In the genomic region with DNA sequence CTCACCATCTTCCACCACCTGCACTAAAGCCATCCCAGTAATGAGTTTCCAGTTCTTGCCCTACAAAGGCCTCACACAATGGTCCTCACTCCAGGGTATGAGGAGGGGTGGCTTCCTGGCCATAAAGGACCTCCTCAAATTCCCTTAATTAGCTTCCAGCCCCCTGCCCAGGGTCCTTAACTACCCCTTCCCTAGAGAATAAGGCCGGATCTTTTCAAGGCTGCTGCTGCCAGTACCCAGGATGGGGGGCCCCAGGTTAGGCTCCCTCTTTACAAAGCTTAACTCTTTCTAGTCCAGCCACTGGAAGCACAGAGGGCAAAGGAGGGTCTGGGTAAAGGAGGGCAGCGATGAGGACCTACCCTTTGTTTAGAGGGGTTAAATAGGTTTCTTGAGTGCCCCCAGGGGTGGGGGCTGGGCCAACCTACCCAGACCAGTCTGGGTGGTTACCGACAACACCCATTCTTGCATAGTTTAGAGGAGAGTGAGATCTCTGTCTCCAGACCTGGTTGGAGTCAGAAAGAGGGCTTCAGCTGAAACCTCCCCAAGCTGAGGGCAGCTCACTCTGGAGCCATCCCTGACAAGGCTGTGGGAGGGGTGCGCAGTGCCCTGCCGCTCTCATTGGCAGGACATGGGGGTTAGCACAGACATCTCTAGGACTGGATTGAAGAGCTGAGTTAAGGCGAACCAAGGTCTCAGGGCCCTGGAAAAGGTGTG, we compare ENCODE assay signal across 13 cellular contexts. TPM values are rescaled to one million over a fixed set of nuclear protein-coding genes. Genes with fewer than 3 reads are reported as not detected.
DNase-seq lines count a peak whose midpoint lies in the region; ATAC-seq and TF ChIP-seq lines count a peak whose summit lies in the region.
"Had no signal": no experiment of that assay in that cellular context is flagged by ENCODE, and none has a peak within 500 bp of the region (broad histone marks: within the 10 kb centered on the region; RNA-seq: fewer than 3 reads in every experiment).

No MANE protein-coding gene starts in this region.

- H3K27ac ChIP-seq in BLaER1 = no peak overlapping the region
- peak overlapping the region; percentile 73 for H3K27ac ChIP-seq in HUES64 (ENCODE audit: low read depth, low read length)
- H3K27ac ChIP-seq in endodermal cell (ENCODE audit: low read depth, low read length) = peak overlapping the region; percentile 8
- H3K27ac ChIP-seq in mesenchymal stem cell (ENCODE audit: low read length, poor library complexity, severe bottlenecking) = no peak overlapping the region

- H3K4me2 ChIP-seq in BLaER1 (peak overlapping the region; percentile 51), mesenchymal stem cell (ENCODE audit: low read length, poor library complexity, severe bottlenecking) (no peak overlapping the region)

- H3K79me1 ChIP-seq in mesenchymal stem cell (replicated peaks; ENCODE audit: low read length, poor library complexity, severe bottlenecking) = no peaks in the 10 kb centered on the region

- peak overlapping the region; percentile 89 for H3K27ac Mint-ChIP-seq in endodermal cell

- no peaks in the 10 kb centered on the region for H3K27me3 Mint-ChIP-seq in endodermal cell (ENCODE audit: insufficient read depth)

- peaks cover 9% of the 10 kb centered on the region; the same call in 1 of the 2 replicates for H4K20me1 ChIP-seq in BLaER1

- H3K4ac ChIP-seq in mesenchymal stem cell (ENCODE audit: low read depth in 1 of 2, low read length in 2 of 2) = no peak overlapping the region

- no peak overlapping the region for H2AFZ ChIP-seq in mesenchymal stem cell (ENCODE audit: low read depth, low read length)

- DNase-seq in endodermal cell (peak; percentile 81), mesenchymal stem cell (no peak), NCI-H1048 (lab: John Stamatoyannopoulos, UW) (no peak), NCI-H128 (lab: John Stamatoyannopoulos, UW; ENCODE audit: unreplicated experiment) (no peak), NCI-H345 (lab: John Stamatoyannopoulos, UW) (no peak)
- DNase-seq: activated gamma-delta T cell treated with Interleukin-2 at 50 U/mL for 16 hours; caudate nucleus; KG1; NCI-H1694; stimulated activated CD4-positive, alpha-beta T cell treated with anti-CD3 and anti-CD28 coated beads, Interleukin-1b, Interleukin-23, amount 100 ng/mL, for 48 hours had no signal

- no peak overlapping the region for H2BK12ac ChIP-seq in mesenchymal stem cell (ENCODE audit: low read length in 2 of 2)

- H3K9me3 ChIP-seq in BLaER1 (no peaks in the 10 kb centered on the region), HUES64 (ENCODE audit: insufficient read depth, low read depth, low read length) (no peaks in the 10 kb centered on the region), endodermal cell (ENCODE audit: control insufficient read depth, low read length) (no peaks in the 10 kb centered on the region), mesenchymal stem cell (ENCODE audit: control insufficient read depth, low read length) (no peaks in the 10 kb centered on the region)

- H2BK15ac ChIP-seq in mesenchymal stem cell (ENCODE audit: low read depth, poor library complexity, severe bottlenecking) = no peak overlapping the region

- H3K36me3 Mint-ChIP-seq in endodermal cell (ENCODE audit: low read depth) = peaks cover 13% of the 10 kb centered on the region

- no peaks in the 10 kb centered on the region for H3K9me3 Mint-ChIP-seq in endodermal cell

- H3K4me3 ChIP-seq in BLaER1 (no peak overlapping the region), HUES64 (ENCODE audit: low read length) (peak overlapping the region; percentile 51), endodermal cell (ENCODE audit: low read length) (peak overlapping the region; percentile 76), mesenchymal stem cell (ENCODE audit: insufficient read depth in 1 of 2, low read depth in 1 of 2, low read length in 2 of 2) (peak overlapping the region in 1 of 2 experiments; percentile 58)

- 14% methylated on average over 6 of the region's 6 CpGs for WGBS in HUES64
- 44 to 54% methylated on average over 5 to 6 of the region's 6 CpGs for WGBS in endodermal cell (ENCODE audit: insufficient coverage in 1 of 2, insufficient read length in 1 of 2), 2 experiments
- whole genome bisulfite sequencing in mesenchymal stem cell = 58% methylated on average over 5 of the region's 6 CpGs

- no peak overlapping the region for H2BK5ac ChIP-seq in mesenchymal stem cell (ENCODE audit: low read depth, low read length, poor library complexity, severe bottlenecking)

- H3K4me1 ChIP-seq in BLaER1 (peaks cover 33% of the 10 kb centered on the region), HUES64 (ENCODE audit: insufficient read depth, low read length) (peaks cover 85% of the 10 kb centered on the region), endodermal cell (ENCODE audit: control insufficient read depth, insufficient read depth, low read length) (peaks cover 57% of the 10 kb centered on the region), mesenchymal stem cell (ENCODE audit: control insufficient read depth, insufficient read depth, low read depth, low read length) (peaks cover 26% of the 10 kb centered on the region)

- no peak overlapping the region for H4K8ac ChIP-seq in mesenchymal stem cell (ENCODE audit: low read length)

- TF ChIP-seq CTCF in endodermal cell (conservative IDR thresholded peaks at IDR 0.05) = no peak

- no peak overlapping the region for H3K18ac ChIP-seq in mesenchymal stem cell (ENCODE audit: low read depth in 1 of 2, low read length in 2 of 2)

- no peak overlapping the region for H3K9ac ChIP-seq in BLaER1
- H3K9ac ChIP-seq in HUES64 (ENCODE audit: low read depth, low read length) = peak overlapping the region; percentile 69; the same call in 1 of the 2 replicates
- H3K9ac ChIP-seq in endodermal cell (ENCODE audit: extremely low read depth, low read length, poor library complexity, severe bottlenecking) = no peak overlapping the region
- peak overlapping the region; percentile 51 for H3K9ac ChIP-seq in mesenchymal stem cell (ENCODE audit: low read length)

- H3K4me1 Mint-ChIP-seq in endodermal cell = peaks cover 77% of the 10 kb centered on the region

- peaks cover 41% of the 10 kb centered on the region for H3K27me3 ChIP-seq in BLaER1
- no peaks in the 10 kb centered on the region; the same call in 1 of the 2 replicates for H3K27me3 ChIP-seq in HUES64 (ENCODE audit: insufficient read depth, low read length)
- no peaks in the 10 kb centered on the region for H3K27me3 ChIP-seq in endodermal cell (ENCODE audit: control insufficient read depth, insufficient read depth, low read length, poor library complexity, severe bottlenecking)
- H3K27me3 ChIP-seq in mesenchymal stem cell (ENCODE audit: control insufficient read depth in 1 of 2, insufficient read depth in 1 of 2, low read length in 2 of 2) = peaks cover 55 to 70% of the 10 kb centered on the region in 2 experiments

- no peak overlapping the region for H2AK5ac ChIP-seq in mesenchymal stem cell (ENCODE audit: low read length, severe bottlenecking)

- H2BK120ac ChIP-seq in mesenchymal stem cell (ENCODE audit: low read depth, low read length) = no peak overlapping the region

- H4K91ac ChIP-seq in mesenchymal stem cell (ENCODE audit: low read length) = no peak overlapping the region

- peak overlapping the region; percentile 64 for H3K4me3 Mint-ChIP-seq in endodermal cell

- H3K23ac ChIP-seq in mesenchymal stem cell (ENCODE audit: low read length in 2 of 2) = no peak overlapping the region

- H3K36me3 ChIP-seq in BLaER1 (no peaks in the 10 kb centered on the region), HUES64 (ENCODE audit: insufficient read depth, low read length) (peaks cover 15% of the 10 kb centered on the region; the same call in 1 of the 2 replicates), endodermal cell (ENCODE audit: control insufficient read depth, insufficient read depth, low read length) (peaks cover 2% of the 10 kb centered on the region), mesenchymal stem cell (ENCODE audit: control insufficient read depth in 1 of 2, insufficient read depth in 2 of 2, low read depth in 1 of 2, low read length in 2 of 2) (no peaks in the 10 kb centered on the region)

- no peak for ATAC-seq in GM21515 (IDR thresholded peaks at IDR 0.05; ENCODE audit: unreplicated experiment)

- H3K14ac ChIP-seq in mesenchymal stem cell (ENCODE audit: low read length in 2 of 2) = no peak overlapping the region

RNA-seq across cellular contexts. Expression of gene BLACAT1, which starts 7.1 kb away (rescaled TPM):
- 4.1 TPM for polyA plus RNA-seq in HUES64 (2013, experiment 1 of 2)
- polyA plus RNA-seq in HUES64 (2013, experiment 2 of 2) = 7.0 TPM
- 1 to 10 TPM; 7.4 to 7.6 TPM for total RNA-seq in endodermal cell
- 9.3 TPM for polyA plus RNA-seq in endodermal cell (2013, experiment 1 of 2)
- 9.8 TPM for polyA plus RNA-seq in endodermal cell (2013, experiment 2 of 2)
- polyA plus RNA-seq in mesenchymal stem cell (2013, experiment 1 of 2) = not detected
- polyA plus RNA-seq in mesenchymal stem cell (2013, experiment 2 of 2) = not detected

RNA-seq across cellular contexts. Expression of gene LEMD1, which starts 26.8 kb away (rescaled TPM):
- polyA plus RNA-seq in HUES64 (2013, experiment 1 of 2) = 9.5 TPM
- polyA plus RNA-seq in HUES64 (2013, experiment 2 of 2) = 16.9 TPM
- 10 to 100 TPM; 13.5 to 16.7 TPM for total RNA-seq in endodermal cell
- polyA plus RNA-seq in endodermal cell (2013, experiment 1 of 2) = 20.5 TPM
- polyA plus RNA-seq in endodermal cell (2013, experiment 2 of 2) = 20.2 TPM
- polyA plus RNA-seq in mesenchymal stem cell (2013, experiment 1 of 2) = not detected
- polyA plus RNA-seq in mesenchymal stem cell (2013, experiment 2 of 2) = not detected

RNA-seq across cellular contexts. Expression of gene CDK18, which starts 55.8 kb away (rescaled TPM):
- polyA plus RNA-seq in HUES64 (2013, experiment 1 of 2) = 18.3 TPM
- polyA plus RNA-seq in HUES64 (2013, experiment 2 of 2) = 30.2 TPM
- 10 to 100 TPM; 58.1 to 88.7 TPM for total RNA-seq in endodermal cell
- polyA plus RNA-seq in endodermal cell (2013, experiment 1 of 2) = 24.4 TPM
- polyA plus RNA-seq in endodermal cell (2013, experiment 2 of 2) = 22.7 TPM
- polyA plus RNA-seq in mesenchymal stem cell (2013, experiment 1 of 2) = 7.4 TPM
- 7.5 TPM for polyA plus RNA-seq in mesenchymal stem cell (2013, experiment 2 of 2)

Comparison
In these comparisons a context has a peak if more than half of its experiments do, and no peak if none do; other contexts are left out.
1. H3K27ac ChIP-seq: peak in HUES64 (single experiment) and endodermal cell (single experiment); none in BLaER1 (single experiment) and mesenchymal stem cell (single experiment).
2. H3K9ac ChIP-seq: peak in HUES64 (single experiment) and mesenchymal stem cell (single experiment); none in BLaER1 (single experiment) and endodermal cell (single experiment).